19 cellular contexts compared by ENCODE assay signal in genomic region chr4:65391814-65392213, GRCh38.
A peak's percentile ranks its signal among the peaks of the same experiment; 100 is the strongest.
DNase-seq lines count a peak whose midpoint lies in the region; ATAC-seq, FAIRE-seq and TF ChIP-seq lines count a peak whose summit lies in the region.
"Had no signal": no experiment of that assay in that cellular context is flagged by ENCODE, and none has a peak within 500 bp of the region (broad histone marks: within the 10 kb centered on the region; RNA-seq: fewer than 3 reads in every experiment).

No MANE protein-coding gene starts in this region.

- no peak overlapping the region for H2AFZ ChIP-seq in HepG2 (ENCODE audit: low read length)

- H3K9ac ChIP-seq in liver (ENCODE audit: low read depth in 1 of 2, low read length in 2 of 2): no peak overlapping the region
- H3K9ac ChIP-seq in HepG2 (ENCODE audit: insufficient read depth, low read depth, low read length): no peak overlapping the region

- H3K36me3 ChIP-seq in liver (ENCODE audit: control insufficient read depth in 4 of 4, insufficient read depth in 3 of 4, low read depth in 1 of 4, low read length in 3 of 4) (no peaks in the 10 kb centered on the region), HepG2 (replicated peaks in 1 of 2; ENCODE audit: control insufficient read depth in 1 of 2, insufficient read depth in 2 of 2, low read length in 2 of 2) (no peaks in the 10 kb centered on the region)
- H3K36me3 ChIP-seq: HAP-1 had no signal

- no peaks in the 10 kb centered on the region for H4K20me1 ChIP-seq in HepG2 (ENCODE audit: insufficient read depth, low read length)

- H3K27me3 ChIP-seq in liver (ENCODE audit: control insufficient read depth in 4 of 4, insufficient read depth in 4 of 4, low read length in 3 of 4) (no peaks in the 10 kb centered on the region), HepG2 (ENCODE audit: control insufficient read depth in 1 of 2, insufficient read depth in 2 of 2, low read length in 2 of 2) (no peaks in the 10 kb centered on the region)

- TF ChIP-seq EP300 in HepG2 (IDR thresholded peaks at IDR 0.05; ENCODE audit: low read depth in 2 of 2, low read length in 2 of 2): no peak
- no peak for TF ChIP-seq EP300 in HepG2 (CRISPR knock-in tag; IDR thresholded peaks at IDR 0.05; ENCODE audit: borderline replicate concordance)

- no peak overlapping the region for H3K4me3 ChIP-seq in liver (ENCODE audit: low read depth in 1 of 3, low read length in 3 of 3)
- no peak overlapping the region for H3K4me3 ChIP-seq in HepG2 (replicated peaks in 1 of 3; ENCODE audit: insufficient read depth in 1 of 3, low read depth in 2 of 3, low read length in 3 of 3)
- H3K4me3 ChIP-seq in fibroblast of villous mesenchyme (ENCODE audit: low read depth, low read length): no peak overlapping the region
- H3K4me3 ChIP-seq: HAP-1 had no signal

- BruUV-seq in HepG2 (replicated peaks; lab: Mats Ljungman, UMichigan): no TSS peak

- H3K9me3 ChIP-seq in liver (ENCODE audit: control insufficient read depth in 4 of 4, low read length in 3 of 4) (peaks cover 0 to 3% (median 1%) of the 10 kb centered on the region in 4 donors), HepG2 (ENCODE audit: low read length) (no peaks in the 10 kb centered on the region)
- H3K9me3 ChIP-seq: HAP-1 had no signal

- ATAC-seq in HepG2 (no peak), GM21528 (IDR thresholded peaks at IDR 0.05; ENCODE audit: low FRiP score, unreplicated experiment) (no peak)

- H3K4me1 ChIP-seq in liver (ENCODE audit: control insufficient read depth in 4 of 4, insufficient read depth in 4 of 4, low read length in 3 of 4) (peaks cover 0 to 10% (median 8%) of the 10 kb centered on the region in 4 donors), HepG2 (ENCODE audit: insufficient read depth, low read length) (no peaks in the 10 kb centered on the region)
- H3K4me1 ChIP-seq: HAP-1 had no signal

- H3K27ac ChIP-seq in liver (ENCODE audit: low read depth in 1 of 2, low read length in 2 of 2) (no peak overlapping the region), HepG2 (ENCODE audit: extremely low read length, insufficient read depth, low read length) (no peak overlapping the region)

- in situ Hi-C loops in HepG2 (cut with HindIII; ENCODE audit: extremely low pct_ligation_motif_present, low pct_unique_long_range_greater_than_20kb): no loop called here

- intact Hi-C loops in HepG2 (cut with micrococcal nuclease; ENCODE audit: unreplicated experiment): no loop called here

- DNase-seq in HepG2 (ENCODE audit: low spot score) (no peak), NCI-H446 treated with DMSO at 0.1 percent for 48 hours (lab: John Stamatoyannopoulos, UW) (peak; percentile 25), fibroblast of villous mesenchyme (ENCODE audit: low read depth) (peak; percentile 4), kidney tubule cell (ENCODE audit: low spot score) (no peak), inferior parietal cortex (ENCODE audit: extremely low spot score) (no peak)
- DNase-seq: C1 segment of cervical spinal cord; CD4-positive, alpha-beta T cell; DMS153; DMS79 treated with DMSO at 0.1 percent for 48 hours; EL; IMR-90 had no signal

- H3K79me2 ChIP-seq in HepG2 (ENCODE audit: insufficient read depth, low read length): no peaks in the 10 kb centered on the region

- H3K4me2 ChIP-seq in HepG2 (ENCODE audit: low read depth, low read length): no peak overlapping the region

- CTCF ChIA-PET in HepG2 (lab: Yijun Ruan, JAX; ENCODE audit: low intra/inter-chr PET ratio, low total read pairs): no interaction called here

- POLR2A ChIA-PET in HepG2 (lab: Yijun Ruan, JAX): no interaction called here

- no peak for TF ChIP-seq CTCF in liver (IDR thresholded peaks at IDR 0.05; ENCODE audit: low read depth, low read length, missing input control)
- TF ChIP-seq CTCF in HepG2 (CRISPR knock-in tag; IDR thresholded peaks at IDR 0.05): no peak
- TF ChIP-seq CTCF in fibroblast of villous mesenchyme (IDR thresholded peaks at IDR 0.05; ENCODE audit: insufficient read depth, low read depth, low read length): no peak

- FAIRE-seq in HepG2 (lab: Jason Lieb, UNC): no peak
- FAIRE-seq: D721Med, G401.6, GM12892, GM19239, H1 had no signal

- no peak for TF ChIP-seq POLR2A in HepG2 (IDR thresholded peaks at IDR 0.05; ENCODE audit: insufficient read depth in 1 of 2, low read depth in 2 of 2, low read length in 2 of 2)

- TF ChIP-seq RAD21 in liver (IDR thresholded peaks at IDR 0.05): no peak
- TF ChIP-seq RAD21 in HepG2 (CRISPR knock-in tag; IDR thresholded peaks at IDR 0.05): no peak

- 31% methylated on average over 2 of the region's 2 CpGs for WGBS in liver
- WGBS in HepG2 (ENCODE audit: low lambda C conversion rate): 5% methylated on average over 2 of the region's 2 CpGs

TF ChIP-seq in liver, 16 proteins besides CTCF, POLR2A, EP300 and RAD21 (continues in another document):
- TF ChIP-seq HNF4G (IDR thresholded peaks at IDR 0.05) (no peak), SP1 (IDR thresholded peaks at IDR 0.05) (peak; percentile 39), ZBTB33 (IDR thresholded peaks at IDR 0.05) (no peak), JUND (IDR thresholded peaks at IDR 0.05) (peak in 1 of 2 donors; percentile 27), HNF4A (conservative IDR thresholded peaks at IDR 0.05) (peak in 1 of 2 donors; percentile 39), NR2F2 (IDR thresholded peaks at IDR 0.05) (no peak), FOXA2 (IDR thresholded peaks at IDR 0.05) (peak; percentile 86), RXRA (IDR thresholded peaks at IDR 0.05) (peak in 1 of 2 donors; percentile 49), FOXA1 (IDR thresholded peaks at IDR 0.05) (peak; percentile 87), TAF1 (conservative IDR thresholded peaks at IDR 0.05) (no peak)

TF ChIP-seq in HepG2, 621 proteins besides CTCF, POLR2A, EP300 and RAD21:
- TF ChIP-seq RBM39 (IDR thresholded peaks at IDR 0.05; ENCODE audit: low read depth, low read length, poor library complexity, severe bottlenecking): no peak
- no peak for TF ChIP-seq MED1 (CRISPR knock-in tag; IDR thresholded peaks at IDR 0.05)
- no peak for TF ChIP-seq TEF (CRISPR knock-in tag; IDR thresholded peaks at IDR 0.05)
- TF ChIP-seq FOXK1 (CRISPR knock-in tag; IDR thresholded peaks at IDR 0.05; ENCODE audit: borderline replicate concordance, low read depth): no peak
- TF ChIP-seq ZNF367 (CRISPR knock-in tag; IDR thresholded peaks at IDR 0.05; ENCODE audit: borderline replicate concordance): no peak
- TF ChIP-seq TOE1 (CRISPR knock-in tag; IDR thresholded peaks at IDR 0.05): no peak
- no peak for TF ChIP-seq ZNF747 (CRISPR knock-in tag; IDR thresholded peaks at IDR 0.05; ENCODE audit: borderline replicate concordance)
- no peak for TF ChIP-seq ZC3H4 (CRISPR knock-in tag; IDR thresholded peaks at IDR 0.05; ENCODE audit: borderline replicate concordance)
- no peak for TF ChIP-seq FOXA3 (CRISPR knock-in tag; IDR thresholded peaks at IDR 0.05)
- no peak for TF ChIP-seq MYNN (CRISPR knock-in tag; IDR thresholded peaks at IDR 0.05; ENCODE audit: low read depth)
- no peak for TF ChIP-seq DMAP1 (CRISPR knock-in tag; IDR thresholded peaks at IDR 0.05)
- TF ChIP-seq ZNF513 (CRISPR knock-in tag; conservative IDR thresholded peaks at IDR 0.05): no peak
- TF ChIP-seq ETV5 (CRISPR knock-in tag; IDR thresholded peaks at IDR 0.05; ENCODE audit: borderline replicate concordance): no peak
- no peak for TF ChIP-seq CCAR2 (optimal IDR thresholded peaks at IDR 0.05; ENCODE audit: low read depth, low read length)
- TF ChIP-seq RFX5 (IDR thresholded peaks at IDR 0.05; ENCODE audit: low read depth, low read length): no peak
- no peak for TF ChIP-seq TCF7 (IDR thresholded peaks at IDR 0.05; ENCODE audit: low read depth)
- no peak for TF ChIP-seq ZNF790 (CRISPR knock-in tag; IDR thresholded peaks at IDR 0.05; ENCODE audit: borderline replicate concordance)
- no peak for TF ChIP-seq ZNF841 (CRISPR knock-in tag; IDR thresholded peaks at IDR 0.05; ENCODE audit: borderline replicate concordance)

Comparison
In these comparisons a context has a peak if more than half of its experiments do, and no peak if none do; other contexts are left out.
1. DNase-seq: peak in NCI-H446 treated with DMSO at 0.1 percent for 48 hours (single experiment) and fibroblast of villous mesenchyme (single experiment); none in HepG2 (single experiment), kidney tubule cell (single experiment) and inferior parietal cortex (single experiment).